ENCODE assay signal across 10 cellular contexts in genomic region chr5:116454417-116454927, GRCh38.
DNase-seq lines count a peak whose midpoint lies in the region; ATAC-seq and TF ChIP-seq lines count a peak whose summit lies in the region.
"Had no signal": no experiment of that assay in that cellular context is flagged by ENCODE, and none has a peak within 500 bp of the region (broad histone marks: within the 10 kb centered on the region; RNA-seq: fewer than 3 reads in every experiment).

No MANE protein-coding gene starts in this region.

- H3K4me1 Mint-ChIP-seq in T-helper 2 cell treated with Interferon-gamma antibody and Interleukin-4, amounts not matched to agents 5 μg/mL and 100 μg/mL, for 36 hours (ENCODE audit: low read depth), result peaks cover 2% of the 10 kb centered on the region

- no peaks in the 10 kb centered on the region for H3K4me1 ChIP-seq in mucosa of descending colon (ENCODE audit: low read depth)

- peak; percentile 66 for DNase-seq in GM10266 (ENCODE audit: extremely low spot score)
- DNase-seq in HS-5 (ENCODE audit: low read depth), result peak; percentile 54
- peak; percentile 79 for DNase-seq in amniotic stem cell (lab: John Stamatoyannopoulos, UW)
- no peak for DNase-seq in mucosa of descending colon
- no peak for DNase-seq in T-helper 2 cell treated with Interferon-gamma antibody and Interleukin-4, amounts not matched to agents 5 μg/mL and 100 μg/mL, for 36 hours (ENCODE audit: low spot score)
- DNase-seq in activated T-cell treated with anti-CD3 and anti-CD28 coated beads, Interleukin-2, amount 50 U/mL, for 48 hours, result no peak
- no peak for DNase-seq in NCI-H446 (lab: John Stamatoyannopoulos, UW)

- H3K4me3 Mint-ChIP-seq in T-helper 2 cell treated with Interferon-gamma antibody and Interleukin-4, amounts not matched to agents 5 μg/mL and 100 μg/mL, for 36 hours, result no peak overlapping the region
- H3K4me3 Mint-ChIP-seq: T-cell had no signal

- no peaks in the 10 kb centered on the region for H3K9me3 ChIP-seq in mucosa of descending colon

- no peak overlapping the region for H3K4me3 ChIP-seq in mucosa of descending colon
- H3K4me3 ChIP-seq: lung had no signal

- H3K36me3 Mint-ChIP-seq in T-helper 2 cell treated with Interferon-gamma antibody and Interleukin-4, amounts not matched to agents 5 μg/mL and 100 μg/mL, for 36 hours (ENCODE audit: low read depth), result no peaks in the 10 kb centered on the region

- no peaks in the 10 kb centered on the region for H3K27me3 Mint-ChIP-seq in T-helper 2 cell treated with Interferon-gamma antibody and Interleukin-4, amounts not matched to agents 5 μg/mL and 100 μg/mL, for 36 hours (ENCODE audit: low read depth)
- H3K27me3 Mint-ChIP-seq: T-cell had no signal

- intact Hi-C loops in mucosa of descending colon (cut with DNase I, micrococcal nuclease), result no loop called here

- H3K9me3 Mint-ChIP-seq in T-helper 2 cell treated with Interferon-gamma antibody and Interleukin-4, amounts not matched to agents 5 μg/mL and 100 μg/mL, for 36 hours, result no peaks in the 10 kb centered on the region
- H3K9me3 Mint-ChIP-seq: T-cell had no signal

- TF ChIP-seq CTCF in GM10266 (IDR thresholded peaks at IDR 0.05; ENCODE audit: control insufficient read depth, insufficient read depth, low read depth, missing control alignments) (no peak), mucosa of descending colon (IDR thresholded peaks at IDR 0.05) (no peak)

- H3K36me3 ChIP-seq in mucosa of descending colon (ENCODE audit: low read depth), result no peaks in the 10 kb centered on the region

- H3K27ac Mint-ChIP-seq in T-helper 2 cell treated with Interferon-gamma antibody and Interleukin-4, amounts not matched to agents 5 μg/mL and 100 μg/mL, for 36 hours, result no peak overlapping the region
- H3K27ac Mint-ChIP-seq: T-cell had no signal

- ATAC-seq in GM21619 (IDR thresholded peaks at IDR 0.05; ENCODE audit: unreplicated experiment) (peak; percentile 100), mucosa of descending colon (peak; percentile 67)
- ATAC-seq: T-cell had no signal

Comparison
In these comparisons a context has a peak if more than half of its experiments do, and no peak if none do; other contexts are left out.
1. DNase-seq: peak in GM10266 (single experiment), HS-5 (single experiment) and amniotic stem cell (single experiment); none in mucosa of descending colon (0 of 3), T-helper 2 cell treated with Interferon-gamma antibody and Interleukin-4, amounts not matched to agents 5 μg/mL and 100 μg/mL, for 36 hours (single experiment), activated T-cell treated with anti-CD3 and anti-CD28 coated beads, Interleukin-2, amount 50 U/mL, for 48 hours (0 of 2) and NCI-H446 (0 of 2).